ENCODE assay signal across 19 cellular contexts in genomic region chr9:76101945-76102344, GRCh38.
"Had no signal": no experiment of that assay in that cellular context is flagged by ENCODE, and none has a peak within 500 bp of the region (broad histone marks: within the 10 kb centered on the region; RNA-seq: fewer than 3 reads in every experiment).

No MANE protein-coding gene starts in this region.

- DNase-seq: central memory CD4-positive, alpha-beta T cell; cortex of kidney; dorsolateral prefrontal cortex; effector CD8-positive, alpha-beta T cell; gastrocnemius medialis; kidney; left cardiac atrium; mammary epithelial cell; natural killer cell; spleen; stimulated activated CD4-positive, alpha-beta T cell treated with anti-CD3 and anti-CD28 coated beads, Interleukin-15, amount 100 ng/mL, for 24 hours; stimulated activated CD4-positive, alpha-beta T cell treated with anti-CD3 and anti-CD28 coated beads, Interleukin-1b, Interleukin-23, amount 100 ng/mL, for 48 hours; stimulated activated CD4-positive, alpha-beta T cell treated with anti-CD3 and anti-CD28 coated beads, Interleukin-4, amount 100 ng/mL, for 24 hours; stomach; upper lobe of left lung had no signal

- H3K27ac Mint-ChIP-seq: natural killer cell; stimulated activated memory B cell treated with anti-CD40 and anti-IgM and Interleukin-4, amounts not matched to agents 10 μg/mL and 1 μg/mL and 100 μg/mL, for 72 hours had no signal

- H3K4me1 Mint-ChIP-seq: stimulated activated memory B cell treated with anti-CD40 and anti-IgM and Interleukin-4, amounts not matched to agents 10 μg/mL and 1 μg/mL and 100 μg/mL, for 72 hours had no signal

- H3K4me3 Mint-ChIP-seq: natural killer cell; stimulated activated memory B cell treated with anti-CD40 and anti-IgM and Interleukin-4, amounts not matched to agents 10 μg/mL and 1 μg/mL and 100 μg/mL, for 72 hours had no signal

- H3K9me3 Mint-ChIP-seq: natural killer cell; stimulated activated memory B cell treated with anti-CD40 and anti-IgM and Interleukin-4, amounts not matched to agents 10 μg/mL and 1 μg/mL and 100 μg/mL, for 72 hours had no signal

- H3K9ac ChIP-seq: parathyroid adenoma had no signal

- ATAC-seq: gastrocnemius medialis; left cardiac atrium; natural killer cell; stimulated activated memory B cell treated with anti-CD40 and anti-IgM and Interleukin-4, amounts not matched to agents 10 μg/mL and 1 μg/mL and 100 μg/mL, for 72 hours had no signal

- H3K9me3 ChIP-seq: breast epithelium, gastrocnemius medialis, prostate gland, spleen, stomach, upper lobe of left lung had no signal

- H3K4me3 ChIP-seq: breast epithelium, dorsolateral prefrontal cortex, gastrocnemius medialis, prostate gland, spleen, stomach, upper lobe of left lung had no signal

- H3K27me3 Mint-ChIP-seq: stimulated activated memory B cell treated with anti-CD40 and anti-IgM and Interleukin-4, amounts not matched to agents 10 μg/mL and 1 μg/mL and 100 μg/mL, for 72 hours had no signal

- H3K36me3 Mint-ChIP-seq: stimulated activated memory B cell treated with anti-CD40 and anti-IgM and Interleukin-4, amounts not matched to agents 10 μg/mL and 1 μg/mL and 100 μg/mL, for 72 hours had no signal

- H3K4me1 ChIP-seq: breast epithelium, gastrocnemius medialis, parathyroid adenoma, prostate gland, stomach had no signal

- H3K27me3 ChIP-seq: breast epithelium, gastrocnemius medialis, spleen, stomach, upper lobe of left lung had no signal

- H3K36me3 ChIP-seq: breast epithelium, gastrocnemius medialis, prostate gland, spleen had no signal

- H3K27ac ChIP-seq: breast epithelium, dorsolateral prefrontal cortex, gastrocnemius medialis, parathyroid adenoma, prostate gland, spleen, upper lobe of left lung had no signal
